11 cellular contexts compared by ENCODE assay signal in the genomic region with DNA sequence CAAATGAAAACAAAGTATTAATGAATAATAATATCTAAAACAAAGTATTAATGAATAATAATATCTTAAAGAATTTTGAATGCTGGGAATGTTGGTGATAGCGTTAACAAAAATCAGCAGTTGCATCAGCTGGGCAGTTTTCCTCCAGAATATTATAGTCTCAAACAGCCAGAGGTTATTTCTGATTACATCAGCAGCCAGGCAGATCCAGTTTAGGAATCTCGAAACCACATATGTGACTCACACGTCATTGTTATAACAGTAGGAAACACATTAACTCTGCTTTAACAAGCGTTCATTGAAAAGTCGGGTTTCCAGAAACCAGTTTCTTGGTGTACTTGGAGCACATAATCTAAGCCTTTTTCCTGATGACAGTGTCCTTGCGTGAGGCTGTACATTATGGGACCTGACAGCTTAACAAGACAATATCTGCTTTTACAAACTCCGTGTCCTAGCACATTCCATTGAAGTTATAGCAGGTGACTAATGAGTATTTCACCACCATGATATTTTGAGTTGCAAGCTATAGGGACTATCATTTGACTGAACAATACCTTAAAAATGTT.
DNase-seq lines count a peak whose midpoint lies in the region; ATAC-seq and TF ChIP-seq lines count a peak whose summit lies in the region.
"Had no signal": no experiment of that assay in that cellular context is flagged by ENCODE, and none has a peak within 500 bp of the region (broad histone marks: within the 10 kb centered on the region; RNA-seq: fewer than 3 reads in every experiment).

No MANE protein-coding gene starts in this region.

- ATAC-seq in HG02678 (IDR thresholded peaks at IDR 0.05; ENCODE audit: unreplicated experiment), result no peak
- ATAC-seq: activated CD4-positive, CD25-positive, alpha-beta regulatory T cell treated with anti-CD3 and anti-CD28 coated beads, Interleukin-2, amount 50 U/mL, for 24 hours; gastrocnemius medialis had no signal

- DNase-seq in ACHN, result peak; percentile 85
- DNase-seq in HS-5 (ENCODE audit: low read depth), result peak; percentile 97
- peak; percentile 78 for DNase-seq in astrocyte of the cerebellum (ENCODE audit: low read depth)
- peak; percentile 62 for DNase-seq in glomerular endothelial cell (ENCODE audit: extremely low read depth, low read depth, low spot score)
- DNase-seq in NCI-H2081 (lab: John Stamatoyannopoulos, UW), result no peak
- DNase-seq in SHP77 treated with DMSO at 0.1 percent for 48 hours (lab: John Stamatoyannopoulos, UW), result no peak
- no peak for DNase-seq in globus pallidus (ENCODE audit: low spot score)
- DNase-seq: gastrocnemius medialis, MM.1S had no signal

- in situ Hi-C loops in ACHN (cut with HindIII; ENCODE audit: low pct_ligation_motif_present, low pct_unique_long_range_greater_than_20kb, low sequenced_read_pairs) (no loop called here), astrocyte of the cerebellum (cut with HindIII; ENCODE audit: low sequenced_read_pairs) (no loop called here)

- no peak overlapping the region for H3K4me3 ChIP-seq in astrocyte of the cerebellum (ENCODE audit: low read depth, low read length)
- H3K4me3 ChIP-seq: gastrocnemius medialis had no signal

- TF ChIP-seq CTCF in astrocyte of the cerebellum (IDR thresholded peaks at IDR 0.05; ENCODE audit: low read depth, low read length, missing control alignments), result no peak

Comparison
In these comparisons a context has a peak if more than half of its experiments do, and no peak if none do; other contexts are left out.
1. DNase-seq: peak in ACHN (single experiment), HS-5 (single experiment), astrocyte of the cerebellum (single experiment) and glomerular endothelial cell (single experiment); none in NCI-H2081 (0 of 2), SHP77 treated with DMSO at 0.1 percent for 48 hours (single experiment) and globus pallidus (single experiment).